Comparison of ENCODE assay signal across 17 cellular contexts in the genomic region with DNA sequence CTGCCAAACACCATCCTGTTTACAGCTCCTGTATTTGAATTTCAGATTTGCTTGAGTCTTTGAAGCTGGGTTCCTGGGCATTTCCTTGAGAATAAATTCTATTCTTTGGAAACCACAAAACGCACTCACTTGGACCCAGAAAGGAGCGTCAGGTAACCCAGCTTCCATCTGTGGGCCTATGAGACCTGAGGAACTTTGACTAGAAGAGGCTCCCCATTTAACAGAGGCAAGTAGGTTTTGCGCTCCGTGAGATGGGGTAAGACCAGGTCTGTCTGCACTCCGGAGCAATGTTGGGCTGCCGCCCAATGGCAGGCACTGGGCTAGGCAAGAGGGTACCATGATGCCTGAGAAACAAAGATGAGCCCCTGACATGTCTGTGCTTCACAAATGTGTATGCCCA. TPM values are rescaled to one million over a fixed set of nuclear protein-coding genes. Genes with fewer than 3 reads are reported as not detected.
DNase-seq lines count a peak whose midpoint lies in the region; ATAC-seq and TF ChIP-seq lines count a peak whose summit lies in the region.
"Had no signal": no experiment of that assay in that cellular context is flagged by ENCODE, and none has a peak within 500 bp of the region (broad histone marks: within the 10 kb centered on the region; RNA-seq: fewer than 3 reads in every experiment).

No MANE protein-coding gene starts in this region.

- WGBS in thyroid gland, 2 donors, result 91 to 94% methylated on average over 6 of the region's 6 CpGs

- POLR2A ChIA-PET in naive thymus-derived CD4-positive, alpha-beta T cell (lab: Charles Lee), result interaction anchor here (0.6 to 4.9 kb wide), 9 partner anchors 9 to 57 kb away, joined by 3 to 49 read pairs (median 4); no protein-coding TSS in a partner anchor

- H3K36me3 ChIP-seq in BE2C (no peaks in the 10 kb centered on the region), WERI-Rb-1 (no peaks in the 10 kb centered on the region), thyroid gland (no peaks in the 10 kb centered on the region)
- peaks cover 0 to 7% (median 0%) of the 10 kb centered on the region in 3 experiments for H3K36me3 ChIP-seq in naive thymus-derived CD4-positive, alpha-beta T cell (ENCODE audit: control insufficient read depth in 2 of 3, insufficient read depth in 3 of 3, low read length in 3 of 3)
- H3K36me3 ChIP-seq: colonic mucosa had no signal

- peak; percentile 22; the same call in 1 of the 2 replicates for TF ChIP-seq CTCF in BE2C (IDR thresholded peaks at IDR 0.05; ENCODE audit: low read depth, low read length)
- peak; percentile 48; the same call in 1 of the 2 replicates for TF ChIP-seq CTCF in WERI-Rb-1 (IDR thresholded peaks at IDR 0.05; ENCODE audit: low read depth, low read length)
- TF ChIP-seq CTCF in coronary artery (IDR thresholded peaks at IDR 0.05), result no peak
- TF ChIP-seq CTCF in thyroid gland (IDR thresholded peaks at IDR 0.05), result no peak

- H3K9me3 Mint-ChIP-seq in activated T-helper 17 cell treated with anti-CD3 and anti-CD28 coated beads, Interleukin-2, amount 50 U/mL, for 72 hours, result no peaks in the 10 kb centered on the region
- no peaks in the 10 kb centered on the region for H3K9me3 Mint-ChIP-seq in naive thymus-derived CD4-positive, alpha-beta T cell
- H3K9me3 Mint-ChIP-seq: stimulated activated naive B cell treated with anti-CD40 and anti-IgM and Interleukin-4, amounts not matched to agents 10 μg/mL and 1 μg/mL and 100 μg/mL, for 72 hours had no signal

- H3K4me1 ChIP-seq in BE2C (no peaks in the 10 kb centered on the region), thyroid gland (peaks cover 0 to 18% of the 10 kb centered on the region in 2 donors)
- peaks cover 2 to 52% of the 10 kb centered on the region in 2 donors for H3K4me1 ChIP-seq in naive thymus-derived CD4-positive, alpha-beta T cell (ENCODE audit: control insufficient read depth in 2 of 2, insufficient read depth in 2 of 2, low read length in 2 of 2)
- H3K4me1 ChIP-seq: colonic mucosa had no signal

- intact Hi-C loops in naive thymus-derived CD4-positive, alpha-beta T cell (cut with micrococcal nuclease), result loop anchor here in 1 of 2 donors (1.0 to 5.0 kb wide), 5 partner anchors 20 to 523 kb away; partner anchors contain the start of gene CCDC138
- intact Hi-C loops in thyroid gland (cut with DNase I), result no loop called here

- no peak for TF ChIP-seq POLR2A in thyroid gland (IDR thresholded peaks at IDR 0.05)

- H3K27me3 Mint-ChIP-seq in activated T-helper 17 cell treated with anti-CD3 and anti-CD28 coated beads, Interleukin-2, amount 50 U/mL, for 72 hours, result peaks cover 8% of the 10 kb centered on the region
- H3K27me3 Mint-ChIP-seq in naive thymus-derived CD4-positive, alpha-beta T cell, result peaks cover 0 to 37% (median 0%) of the 10 kb centered on the region in 5 donors

- H3K27me3 ChIP-seq in BE2C, result no peaks in the 10 kb centered on the region
- H3K27me3 ChIP-seq in WERI-Rb-1 (ENCODE audit: insufficient read depth, low read depth, severe bottlenecking), result no peaks in the 10 kb centered on the region
- no peaks in the 10 kb centered on the region for H3K27me3 ChIP-seq in naive thymus-derived CD4-positive, alpha-beta T cell (ENCODE audit: control insufficient read depth in 2 of 2, insufficient read depth in 2 of 2, low read length in 2 of 2)
- H3K27me3 ChIP-seq in thyroid gland, result no peaks in the 10 kb centered on the region
- H3K27me3 ChIP-seq: colonic mucosa had no signal

- H3K4me1 Mint-ChIP-seq in activated T-helper 17 cell treated with anti-CD3 and anti-CD28 coated beads, Interleukin-2, amount 50 U/mL, for 72 hours, result peaks cover 15% of the 10 kb centered on the region
- H3K4me1 Mint-ChIP-seq in naive thymus-derived CD4-positive, alpha-beta T cell, result peaks cover 31 to 82% (median 79%) of the 10 kb centered on the region in 7 donors

- ATAC-seq in activated T-helper 17 cell treated with anti-CD3 and anti-CD28 coated beads, Interleukin-2, amount 50 U/mL, for 72 hours (replicated peaks), result no peak
- peak; percentile 71 for ATAC-seq in naive thymus-derived CD4-positive, alpha-beta T cell
- ATAC-seq: stimulated activated naive B cell treated with anti-CD40 and anti-IgM and Interleukin-4, amounts not matched to agents 10 μg/mL and 1 μg/mL and 100 μg/mL, for 72 hours had no signal

- peak overlapping the region; percentile 26 for H3K4me3 Mint-ChIP-seq in activated T-helper 17 cell treated with anti-CD3 and anti-CD28 coated beads, Interleukin-2, amount 50 U/mL, for 72 hours
- H3K4me3 Mint-ChIP-seq in naive thymus-derived CD4-positive, alpha-beta T cell, result peak overlapping the region; percentile 56 to 99 (median 96)
- H3K4me3 Mint-ChIP-seq: stimulated activated naive B cell treated with anti-CD40 and anti-IgM and Interleukin-4, amounts not matched to agents 10 μg/mL and 1 μg/mL and 100 μg/mL, for 72 hours had no signal

- H3K4me3 ChIP-seq in BE2C (ENCODE audit: low read depth, low read length) (no peak overlapping the region), WERI-Rb-1 (ENCODE audit: low read depth, low read length) (no peak overlapping the region), coronary artery (no peak overlapping the region), thyroid gland (replicated peaks in 1 of 3) (no peak overlapping the region)
- peak overlapping the region; percentile 80 for H3K4me3 ChIP-seq in naive thymus-derived CD4-positive, alpha-beta T cell (ENCODE audit: low read length)
- H3K4me3 ChIP-seq: colonic mucosa had no signal

- no peak overlapping the region for H3K27ac ChIP-seq in WERI-Rb-1
- peak overlapping the region; percentile 74 for H3K27ac ChIP-seq in naive thymus-derived CD4-positive, alpha-beta T cell (ENCODE audit: low read depth, low read length)
- H3K27ac ChIP-seq in coronary artery, result no peak overlapping the region
- H3K27ac ChIP-seq in thyroid gland, result no peak overlapping the region
- H3K27ac ChIP-seq: colonic mucosa, epithelial cell of prostate, RWPE1 had no signal

- DNase-seq in BE2C (no peak), WERI-Rb-1 (peak; percentile 17), NCI-H345 treated with DMSO at 0.1 percent for 48 hours (lab: John Stamatoyannopoulos, UW; ENCODE audit: unreplicated experiment) (no peak), coronary artery (ENCODE audit: low spot score) (no peak), thyroid gland (no peak), NCI-H226 (no peak)
- peak in 7 of 9 donors; percentile 65 to 85 (median 80) for DNase-seq in naive thymus-derived CD4-positive, alpha-beta T cell
- DNase-seq: ACHN; activated CD8-positive, alpha-beta memory T cell treated with anti-CD3 and anti-CD28 coated beads, Interleukin-2, amount 50 U/mL, for 4 hours; aorta; colonic mucosa; KBM-7; NCI-H1048; stimulated activated naive B cell treated with anti-CD40 and anti-IgM and Interleukin-4, amounts not matched to agents 10 μg/mL and 1 μg/mL and 100 μg/mL, for 72 hours had no signal

- CTCF ChIA-PET in naive thymus-derived CD4-positive, alpha-beta T cell (lab: Charles Lee), result interaction anchor here (0.6 to 6.2 kb wide), 18 partner anchors 10 to 132 kb away, joined by 3 to 49 read pairs (median 4); no protein-coding TSS in a partner anchor

- H3K27ac Mint-ChIP-seq in activated T-helper 17 cell treated with anti-CD3 and anti-CD28 coated beads, Interleukin-2, amount 50 U/mL, for 72 hours, result no peak overlapping the region
- peak overlapping the region in 8 of 9 donors; percentile 83 to 98 (median 96) for H3K27ac Mint-ChIP-seq in naive thymus-derived CD4-positive, alpha-beta T cell
- H3K27ac Mint-ChIP-seq: stimulated activated naive B cell treated with anti-CD40 and anti-IgM and Interleukin-4, amounts not matched to agents 10 μg/mL and 1 μg/mL and 100 μg/mL, for 72 hours had no signal

- H3K9me3 ChIP-seq in BE2C (no peaks in the 10 kb centered on the region), WERI-Rb-1 (ENCODE audit: severe bottlenecking) (no peaks in the 10 kb centered on the region), thyroid gland (no peaks in the 10 kb centered on the region)
- no peaks in the 10 kb centered on the region for H3K9me3 ChIP-seq in naive thymus-derived CD4-positive, alpha-beta T cell (ENCODE audit: control insufficient read depth in 2 of 3, low read length in 3 of 3)
- H3K9me3 ChIP-seq: colonic mucosa had no signal

- no peaks in the 10 kb centered on the region for H3K36me3 Mint-ChIP-seq in activated T-helper 17 cell treated with anti-CD3 and anti-CD28 coated beads, Interleukin-2, amount 50 U/mL, for 72 hours (ENCODE audit: low read depth)
- peaks cover 0 to 20% (median 8%) of the 10 kb centered on the region in 5 donors for H3K36me3 Mint-ChIP-seq in naive thymus-derived CD4-positive, alpha-beta T cell
- H3K36me3 Mint-ChIP-seq: stimulated activated naive B cell treated with anti-CD40 and anti-IgM and Interleukin-4, amounts not matched to agents 10 μg/mL and 1 μg/mL and 100 μg/mL, for 72 hours had no signal

RNA-seq across cellular contexts. Expression of gene EDAR, which starts 1.9 kb away (rescaled TPM):
- not detected for polyA plus RNA-seq in BE2C (2012; ENCODE audit: insufficient read depth, insufficient read length, low read depth)
- total RNA-seq in activated T-helper 17 cell treated with anti-CD3 and anti-CD28 coated beads, Interleukin-2, amount 50 U/mL, for 72 hours, result not detected
- total RNA-seq in naive thymus-derived CD4-positive, alpha-beta T cell, result 10 to 100 TPM in 4 of 5 experiments, under 1 TPM in 1; 0.17 to 26.8 (median 21.6) TPM
- 10 to 100 TPM; 11.9 to 24.3 TPM for polyA plus RNA-seq in naive thymus-derived CD4-positive, alpha-beta T cell
- total RNA-seq in thyroid gland, result not detected
- total RNA-seq: aorta had no signal
- polyA plus RNA-seq: aorta had no signal

Comparison
In these comparisons a context has a peak if more than half of its experiments do, and no peak if none do; other contexts are left out.
1. DNase-seq: peak in WERI-Rb-1 (single experiment) and naive thymus-derived CD4-positive, alpha-beta T cell (7 of 9); none in BE2C (single experiment), NCI-H345 treated with DMSO at 0.1 percent for 48 hours (single experiment), coronary artery (single experiment), thyroid gland (0 of 2) and NCI-H226 (single experiment).
2. CTCF ChIP-seq: peak in BE2C (single experiment) and WERI-Rb-1 (single experiment); none in coronary artery (single experiment) and thyroid gland (0 of 6).